Comparison of ENCODE assay signal across 13 cellular contexts in the genomic region with DNA sequence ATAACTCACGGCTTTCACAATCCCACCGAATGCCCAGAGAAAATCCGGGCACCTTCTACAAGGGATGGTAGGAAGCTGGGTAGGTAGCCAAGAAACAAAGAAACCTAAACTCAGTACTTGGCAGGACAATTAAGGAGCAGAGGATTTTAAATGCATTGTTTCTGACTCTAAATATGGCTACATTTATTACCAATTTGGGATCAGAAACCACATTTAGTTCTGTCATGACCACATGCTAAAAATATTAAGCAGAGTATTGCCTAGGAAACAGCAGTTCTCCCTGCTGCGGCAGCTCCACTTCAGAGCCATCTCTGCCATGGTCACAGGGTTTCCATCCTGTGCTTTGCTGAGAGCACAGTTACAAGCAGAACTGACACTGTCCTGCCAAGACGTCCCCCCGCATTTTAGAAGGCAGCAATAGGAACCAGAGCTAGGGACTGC. TPM values are rescaled to one million over a fixed set of nuclear protein-coding genes. Genes with fewer than 3 reads are reported as not detected.
A peak's percentile ranks its signal among the peaks of the same experiment; 100 is the strongest.
DNase-seq lines count a peak whose midpoint lies in the region; ATAC-seq and TF ChIP-seq lines count a peak whose summit lies in the region.
"Had no signal": no experiment of that assay in that cellular context is flagged by ENCODE, and none has a peak within 500 bp of the region (broad histone marks: within the 10 kb centered on the region; RNA-seq: fewer than 3 reads in every experiment).

No MANE protein-coding gene starts in this region.

- peak overlapping the region; percentile 65 for H3K27ac ChIP-seq in skeletal muscle tissue (ENCODE audit: low read depth, low read length)
- H3K27ac ChIP-seq: epithelial cell of prostate had no signal

- H3K9ac ChIP-seq in skeletal muscle tissue (ENCODE audit: low read depth in 1 of 3, low read length in 3 of 3) = peak overlapping the region in 2 of 3 donors; percentile 26 to 59

- no peaks in the 10 kb centered on the region for H3K9me3 ChIP-seq in skeletal muscle tissue (ENCODE audit: control insufficient read depth in 3 of 3, low read length in 3 of 3)

- DNase-seq in GM12865 (ENCODE audit: low read depth) = peak; percentile 38
- DNase-seq in UCSD-AML1 (lab: John Stamatoyannopoulos, UW; ENCODE audit: unreplicated experiment) = peak; percentile 36
- no peak for DNase-seq in left cardiac atrium
- DNase-seq in stimulated activated CD4-positive, alpha-beta T cell treated with anti-CD3 and anti-CD28 coated beads, Interleukin-4, amount 100 ng/mL, for 24 hours = no peak
- DNase-seq in AML-193 (lab: John Stamatoyannopoulos, UW) = no peak
- DNase-seq in glomerular visceral epithelial cell (ENCODE audit: extremely low spot score) = no peak
- DNase-seq in NCI-H1436 treated with DMSO at 0.1 percent for 48 hours (lab: John Stamatoyannopoulos, UW) = no peak
- DNase-seq: activated gamma-delta T cell; DMS79 treated with DMSO at 0.1 percent for 48 hours; mammary epithelial cell; stimulated activated CD4-positive, alpha-beta T cell treated with anti-CD3 and anti-CD28 coated beads, Interleukin-1b, Interleukin-23, amount 100 ng/mL, for 48 hours had no signal

- ATAC-seq in left cardiac atrium = peak; percentile 28 to 69

- TF ChIP-seq CTCF in GM12865 (IDR thresholded peaks at IDR 0.05; ENCODE audit: insufficient read depth, low read depth, low read length, missing control alignments) = no peak

- no peak overlapping the region for H3K4me3 ChIP-seq in GM12865 (ENCODE audit: low read depth, low read length)
- H3K4me3 ChIP-seq in skeletal muscle tissue (ENCODE audit: low read length in 3 of 3) = peak overlapping the region in 2 of 3 donors; percentile 2 to 25

- H3K27me3 ChIP-seq in skeletal muscle tissue (ENCODE audit: control insufficient read depth in 3 of 3, insufficient read depth in 3 of 3, low read length in 3 of 3) = no peaks in the 10 kb centered on the region

- intact Hi-C loops in left cardiac atrium (cut with DNase I) = no loop called here

- H3K36me3 ChIP-seq in skeletal muscle tissue (ENCODE audit: control insufficient read depth in 3 of 3, insufficient read depth in 3 of 3, low read length in 3 of 3) = no peaks in the 10 kb centered on the region

- peaks cover 40 to 47% (median 46%) of the 10 kb centered on the region in 3 donors for H3K4me1 ChIP-seq in skeletal muscle tissue (ENCODE audit: control insufficient read depth in 3 of 3, insufficient read depth in 3 of 3, low read length in 3 of 3)

RNA-seq across cellular contexts. Expression of a gene that starts 57.5 kb away (rescaled TPM):
- total RNA-seq in left cardiac atrium (10 to 100 TPM; 41.4 to 42.5 TPM), skeletal muscle tissue (26.1 TPM)

Comparison
In these comparisons a context has a peak if more than half of its experiments do, and no peak if none do; other contexts are left out.
1. DNase-seq: peak in GM12865 (single experiment) and UCSD-AML1 (single experiment); none in left cardiac atrium (single experiment), stimulated activated CD4-positive, alpha-beta T cell treated with anti-CD3 and anti-CD28 coated beads, Interleukin-4, amount 100 ng/mL, for 24 hours (single experiment), AML-193 (0 of 2), glomerular visceral epithelial cell (single experiment) and NCI-H1436 treated with DMSO at 0.1 percent for 48 hours (single experiment).